Comparison of ENCODE assay signal across 2 cellular contexts in genomic region chr16:8864480-8864879, GRCh38.
TF ChIP-seq lines count a peak whose summit lies in the region.

No MANE protein-coding gene starts in this region.

TF ChIP-seq in IMR-90, 13 proteins besides CTCF, POLR2A, EP300 and RAD21:
- no peak for TF ChIP-seq ELK1 (IDR thresholded peaks at IDR 0.05; ENCODE audit: borderline replicate concordance, low read depth, low read length)

TF ChIP-seq in HEK293T, 16 proteins besides CTCF, POLR2A, EP300 and RAD21:
- no peak for TF ChIP-seq ARNT (IDR thresholded peaks at IDR 0.05)
- no peak for TF ChIP-seq TARDBP (IDR thresholded peaks at IDR 0.05)
- no peak for TF ChIP-seq CTBP1 (IDR thresholded peaks at IDR 0.05; ENCODE audit: borderline replicate concordance)
- no peak for TF ChIP-seq SP1 (IDR thresholded peaks at IDR 0.05)
- TF ChIP-seq ELF4 (IDR thresholded peaks at IDR 0.05): no peak
- TF ChIP-seq, protein P1, sequence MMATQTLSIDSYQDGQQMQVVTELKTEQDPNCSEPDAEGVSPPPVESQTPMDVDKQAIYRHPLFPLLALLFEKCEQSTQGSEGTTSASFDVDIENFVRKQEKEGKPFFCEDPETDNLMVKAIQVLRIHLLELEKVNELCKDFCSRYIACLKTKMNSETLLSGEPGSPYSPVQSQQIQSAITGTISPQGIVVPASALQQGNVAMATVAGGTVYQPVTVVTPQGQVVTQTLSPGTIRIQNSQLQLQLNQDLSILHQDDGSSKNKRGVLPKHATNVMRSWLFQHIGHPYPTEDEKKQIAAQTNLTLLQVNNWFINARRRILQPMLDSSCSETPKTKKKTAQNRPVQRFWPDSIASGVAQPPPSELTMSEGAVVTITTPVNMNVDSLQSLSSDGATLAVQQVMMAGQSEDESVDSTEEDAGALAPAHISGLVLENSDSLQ (IDR thresholded peaks at IDR 0.05): no peak
- no peak for TF ChIP-seq L3MBTL2 (conservative IDR thresholded peaks at IDR 0.05)
- no peak for TF ChIP-seq HDGF (IDR thresholded peaks at IDR 0.05; ENCODE audit: borderline replicate concordance)
- TF ChIP-seq LEF1 (IDR thresholded peaks at IDR 0.05; ENCODE audit: borderline replicate concordance): no peak
- TF ChIP-seq ZNF384 (IDR thresholded peaks at IDR 0.05): no peak
- TF ChIP-seq FOXM1 (IDR thresholded peaks at IDR 0.05; ENCODE audit: borderline replicate concordance): no peak
- no peak for TF ChIP-seq NFRKB (IDR thresholded peaks at IDR 0.05)
TF ChIP-seq in HEK293T: peak in this region for 0.
